14 cellular contexts compared by ENCODE assay signal in genomic region chr9:3521961-3522360, GRCh38. TPM values are rescaled to one million over a fixed set of nuclear protein-coding genes. Genes with fewer than 3 reads are reported as not detected.
DNase-seq lines count a peak whose midpoint lies in the region; ATAC-seq and TF ChIP-seq lines count a peak whose summit lies in the region.
"Had no signal": no experiment of that assay in that cellular context is flagged by ENCODE, and none has a peak within 500 bp of the region (broad histone marks: within the 10 kb centered on the region; RNA-seq: fewer than 3 reads in every experiment).

No MANE protein-coding gene starts in this region.

- no peaks in the 10 kb centered on the region for H4K20me1 ChIP-seq in DOHH2 (ENCODE audit: control insufficient read depth, insufficient read depth, low read depth, low read length)

- TF ChIP-seq CTCF in DOHH2 (IDR thresholded peaks at IDR 0.05; ENCODE audit: low read depth, low read length, poor library complexity, severe bottlenecking), result no peak

- H3K27ac ChIP-seq in DOHH2 (ENCODE audit: low read depth, low read length), result no peak overlapping the region
- H3K27ac ChIP-seq: A549, gastroesophageal sphincter had no signal

- H3K27me3 ChIP-seq in DOHH2 (ENCODE audit: control insufficient read depth, low read length), result no peaks in the 10 kb centered on the region
- no peaks in the 10 kb centered on the region for H3K27me3 ChIP-seq in endocrine pancreas (ENCODE audit: control insufficient read depth, insufficient read depth, low read length)
- H3K27me3 ChIP-seq: gastroesophageal sphincter had no signal

- DNase-seq in NCI-H748 (lab: John Stamatoyannopoulos, UW; ENCODE audit: unreplicated experiment), result peak; percentile 32
- no peak for DNase-seq in NCI-H748 treated with DMSO at 0.1 percent for 48 hours (lab: John Stamatoyannopoulos, UW)
- DNase-seq in NCI-H774 (lab: John Stamatoyannopoulos, UW), result peak; percentile 35
- no peak for DNase-seq in left lobe of liver (ENCODE audit: low spot score)
- DNase-seq in NCI-H446 (lab: John Stamatoyannopoulos, UW), result no peak
- DNase-seq: activated gamma-delta T cell treated with Interleukin-2 at 50 U/mL for 16 hours, DMS79, KG1, T1000 had no signal

- no peaks in the 10 kb centered on the region for H3F3A ChIP-seq in DOHH2 (ENCODE audit: control insufficient read depth, insufficient read depth)

- peaks cover 80% of the 10 kb centered on the region for H3K79me2 ChIP-seq in DOHH2 (ENCODE audit: control insufficient read depth, low read length)

- H3K9me3 ChIP-seq in DOHH2 (ENCODE audit: control insufficient read depth, insufficient read depth, low read length) (no peaks in the 10 kb centered on the region), endocrine pancreas (ENCODE audit: control insufficient read depth, low read length) (no peaks in the 10 kb centered on the region)
- H3K9me3 ChIP-seq: A549, gastroesophageal sphincter had no signal

- ATAC-seq in left lobe of liver (no peak), GM18867 (IDR thresholded peaks at IDR 0.05; ENCODE audit: unreplicated experiment) (no peak)
- ATAC-seq: A549, gastroesophageal sphincter had no signal

- peak overlapping the region; percentile 82 for H3K4me2 ChIP-seq in DOHH2 (ENCODE audit: low read length)
- H3K4me2 ChIP-seq: A549 had no signal

- H3K9me2 ChIP-seq in DOHH2 (replicated peaks; ENCODE audit: control insufficient read depth, low read length), result no peaks in the 10 kb centered on the region

- H3K4me1 ChIP-seq in DOHH2 (ENCODE audit: control insufficient read depth, low read length) (peaks cover 37% of the 10 kb centered on the region), endocrine pancreas (ENCODE audit: control insufficient read depth, insufficient read depth, low read length) (peaks cover 32% of the 10 kb centered on the region)

- H3K36me3 ChIP-seq in DOHH2 (ENCODE audit: control insufficient read depth, low read length) (peaks cover 27% of the 10 kb centered on the region), endocrine pancreas (ENCODE audit: control insufficient read depth, insufficient read depth, low read length) (no peaks in the 10 kb centered on the region)
- H3K36me3 ChIP-seq: gastroesophageal sphincter had no signal

- H3K9ac ChIP-seq in endocrine pancreas (ENCODE audit: control insufficient read depth, insufficient read depth, low read length), result peak overlapping the region; percentile 49

- H3K4me3 ChIP-seq in DOHH2 (ENCODE audit: low read length) (peak overlapping the region; percentile 81; the same call in 1 of the 2 replicates), endocrine pancreas (ENCODE audit: control insufficient read depth, insufficient read depth, low read length) (peak overlapping the region; percentile 96)
- H3K4me3 ChIP-seq: A549, gastroesophageal sphincter had no signal

RNA-seq across cellular contexts. Expression of gene RFX3, which starts 3.8 kb away (rescaled TPM):
- 2.6 TPM for total RNA-seq in left lobe of liver

Comparison
In these comparisons a context has a peak if more than half of its experiments do, and no peak if none do; other contexts are left out.
1. DNase-seq: peak in NCI-H748 (single experiment) and NCI-H774 (single experiment); none in NCI-H748 treated with DMSO at 0.1 percent for 48 hours (single experiment), left lobe of liver (single experiment) and NCI-H446 (0 of 2).